2 cellular contexts compared by ENCODE assay signal in the genomic region with DNA sequence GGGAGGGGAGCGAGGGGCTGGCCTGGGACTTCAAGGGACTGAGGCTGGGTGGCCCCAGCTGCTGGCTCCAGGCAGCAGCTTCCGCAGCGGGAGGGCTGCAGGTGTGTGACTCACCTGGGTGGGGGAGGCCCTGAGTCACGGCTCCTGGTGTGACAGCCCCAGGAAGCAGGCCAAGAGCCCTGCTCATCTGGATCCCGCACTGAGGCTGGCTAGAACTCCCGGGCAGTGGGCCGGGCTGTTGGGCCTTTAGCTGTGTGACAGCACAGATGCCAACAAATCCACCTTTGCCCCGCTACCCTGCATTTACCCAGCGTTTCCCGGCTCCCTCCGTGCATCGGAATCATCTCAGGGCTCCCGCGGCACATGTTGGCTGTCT.
TF ChIP-seq lines count a peak whose summit lies in the region.

No MANE protein-coding gene starts in this region.

TF ChIP-seq in HCT116, 20 proteins besides CTCF, POLR2A, EP300 and RAD21:
- TF ChIP-seq ELF1 (IDR thresholded peaks at IDR 0.05; ENCODE audit: borderline replicate concordance, low read depth) (no peak), FOSL1 (IDR thresholded peaks at IDR 0.05; ENCODE audit: low read depth) (peak; percentile 95), SP1 (IDR thresholded peaks at IDR 0.05; ENCODE audit: low read depth) (peak; percentile 84), ZNF274 (IDR thresholded peaks at IDR 0.05; ENCODE audit: low read depth, low read length) (no peak), CEBPB (IDR thresholded peaks at IDR 0.05; ENCODE audit: low read depth) (no peak), TCF7L2 (IDR thresholded peaks at IDR 0.05; ENCODE audit: borderline replicate concordance, extremely low read depth, insufficient read depth, insufficient read length) (peak; percentile 69), POLR2AphosphoS5 (IDR thresholded peaks at IDR 0.05; ENCODE audit: low read depth, low read length) (peak; percentile 62)
- TF ChIP-seq, protein P1, sequence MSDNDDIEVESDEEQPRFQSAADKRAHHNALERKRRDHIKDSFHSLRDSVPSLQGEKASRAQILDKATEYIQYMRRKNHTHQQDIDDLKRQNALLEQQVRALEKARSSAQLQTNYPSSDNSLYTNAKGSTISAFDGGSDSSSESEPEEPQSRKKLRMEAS (IDR thresholded peaks at IDR 0.05): peak; percentile 66
- TF ChIP-seq, protein P2, sequence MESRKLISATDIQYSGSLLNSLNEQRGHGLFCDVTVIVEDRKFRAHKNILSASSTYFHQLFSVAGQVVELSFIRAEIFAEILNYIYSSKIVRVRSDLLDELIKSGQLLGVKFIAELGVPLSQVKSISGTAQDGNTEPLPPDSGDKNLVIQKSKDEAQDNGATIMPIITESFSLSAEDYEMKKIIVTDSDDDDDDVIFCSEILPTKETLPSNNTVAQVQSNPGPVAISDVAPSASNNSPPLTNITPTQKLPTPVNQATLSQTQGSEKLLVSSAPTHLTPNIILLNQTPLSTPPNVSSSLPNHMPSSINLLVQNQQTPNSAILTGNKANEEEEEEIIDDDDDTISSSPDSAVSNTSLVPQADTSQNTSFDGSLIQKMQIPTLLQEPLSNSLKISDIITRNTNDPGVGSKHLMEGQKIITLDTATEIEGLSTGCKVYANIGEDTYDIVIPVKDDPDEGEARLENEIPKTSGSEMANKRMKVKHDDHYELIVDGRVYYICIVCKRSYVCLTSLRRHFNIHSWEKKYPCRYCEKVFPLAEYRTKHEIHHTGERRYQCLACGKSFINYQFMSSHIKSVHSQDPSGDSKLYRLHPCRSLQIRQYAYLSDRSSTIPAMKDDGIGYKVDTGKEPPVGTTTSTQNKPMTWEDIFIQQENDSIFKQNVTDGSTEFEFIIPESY (IDR thresholded peaks at IDR 0.05; ENCODE audit: extremely low read depth, insufficient replicate concordance, low read length): no peak

TF ChIP-seq in H1, 55 proteins besides CTCF, POLR2A, EP300 and RAD21:
- TF ChIP-seq ASH2L (IDR thresholded peaks at IDR 0.05; ENCODE audit: low read length) (no peak), CHD1 (IDR thresholded peaks at IDR 0.05; ENCODE audit: low read depth, low read length) (no peak), CEBPB (IDR thresholded peaks at IDR 0.05; ENCODE audit: low read depth, low read length) (no peak), HDAC6 (IDR thresholded peaks at IDR 0.05; ENCODE audit: low read depth, low read length) (no peak)
- TF ChIP-seq, protein P1 (IDR thresholded peaks at IDR 0.05): no peak
